Comparison of ENCODE assay signal across 1 cellular context in genomic region chr14:92619671-92620437, GRCh38.
TF ChIP-seq lines count a peak whose summit lies in the region.

No MANE protein-coding gene starts in this region.

TF ChIP-seq in GM23338, 12 proteins besides CTCF, POLR2A, EP300 and RAD21 (continued from another document):
- TF ChIP-seq ETS1 (IDR thresholded peaks at IDR 0.05): no peak
- TF ChIP-seq EZH2phosphoT487 (IDR thresholded peaks at IDR 0.05; ENCODE audit: unreplicated experiment): no peak
